Comparison of ENCODE assay signal across 1 cellular context in genomic region chr4:154471924-154472323, GRCh38.
A peak's percentile ranks its signal among the peaks of the same experiment; 100 is the strongest.
TF ChIP-seq lines count a peak whose summit lies in the region.

No MANE protein-coding gene starts in this region.

TF ChIP-seq in HepG2, 621 proteins besides CTCF, POLR2A, EP300 and RAD21 (continued from another document):
- TF ChIP-seq ZNF646 (CRISPR knock-in tag; IDR thresholded peaks at IDR 0.05) (peak; percentile 16; the same call in 1 of the 2 replicates), PAXIP1 (CRISPR knock-in tag; conservative IDR thresholded peaks at IDR 0.05) (peak; percentile 37; the same call in 1 of the 2 replicates), HNF1A (IDR thresholded peaks at IDR 0.05; ENCODE audit: low read depth) (peak; percentile 49; the same call in 1 of the 2 replicates), HNF1A (CRISPR knock-in tag; IDR thresholded peaks at IDR 0.05; ENCODE audit: borderline replicate concordance) (no peak), FOXA3 (CRISPR knock-in tag; IDR thresholded peaks at IDR 0.05) (0 out of 2 replicates have a peak, but pooled peaks have one; percentile 17), GATAD1 (CRISPR knock-in tag; IDR thresholded peaks at IDR 0.05) (no peak)
TF ChIP-seq in HepG2: peak in this region for 9.
